ENCODE assay signal across 27 cellular contexts in the genomic region with DNA sequence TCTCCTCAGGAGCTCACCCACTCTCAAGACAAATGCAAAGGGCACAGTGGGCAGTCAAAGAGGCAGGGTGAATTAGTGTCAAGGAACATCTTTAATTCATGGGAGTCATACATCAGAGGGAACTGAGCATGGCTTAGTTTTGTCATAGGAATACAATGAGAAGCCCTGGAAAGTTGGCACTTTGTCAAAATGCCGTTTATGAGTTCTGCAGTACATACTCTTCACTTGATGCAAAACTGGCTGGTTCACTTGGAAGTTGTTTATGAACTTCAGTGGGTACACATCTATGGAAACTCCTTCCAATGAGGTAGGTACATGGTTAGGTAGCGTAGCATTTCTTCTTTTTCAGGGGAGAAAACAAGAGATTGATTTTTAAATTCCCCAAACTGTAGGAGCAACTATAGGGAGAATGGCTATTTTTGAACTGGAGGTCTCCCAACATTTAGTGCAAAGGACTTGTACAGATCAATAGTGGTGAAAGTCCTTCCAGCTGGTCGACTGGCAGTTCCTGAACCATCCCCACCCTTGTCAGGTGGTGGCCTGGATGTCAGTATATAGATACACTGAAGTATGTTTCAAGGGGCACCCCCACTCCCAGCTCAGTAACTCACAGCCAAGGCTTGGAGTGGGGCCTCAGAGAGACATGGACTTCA.
"Had no signal": no experiment of that assay in that cellular context is flagged by ENCODE, and none has a peak within 500 bp of the region (broad histone marks: within the 10 kb centered on the region; RNA-seq: fewer than 3 reads in every experiment).

No MANE protein-coding gene starts in this region.

- DNase-seq: activated B cell treated with CpG ODN at 0.5 μM for 24 hours; activated CD8-positive, alpha-beta memory T cell treated with anti-CD3 and anti-CD28 coated beads, Interleukin-2, amount 10 ng/mL, durations not matched to agents 7 days and 5 days; activated CD8-positive, alpha-beta T cell treated with anti-CD3 and anti-CD28 coated beads, Interleukin-2, amount 10 ng/mL, durations not matched to agents 7 days and 5 days; activated naive CD4-positive, alpha-beta T cell; activated T-cell treated with anti-CD3 and anti-CD28 coated beads, Interleukin-2, amount 50 U/mL, for 72 hours; cerebellar nuclear complex; colonic mucosa; effector CD8-positive, alpha-beta T cell; erythroblast; foreskin keratinocyte; heart right ventricle; kidney glomerular epithelial cell; left ventricle myocardium inferior; naive thymus-derived CD4-positive, alpha-beta T cell; nucleus accumbens; stimulated activated CD4-positive, alpha-beta T cell treated with anti-CD3 and anti-CD28 coated beads, Interleukin-15, amount 100 ng/mL, for 24 hours; stimulated activated CD4-positive, alpha-beta T cell treated with anti-CD3 and anti-CD28 coated beads, Interleukin-2, amount 100 ng/mL, for 24 hours; stimulated activated naive CD4-positive, alpha-beta T cell; T-helper 1 cell; testis; transverse colon had no signal

- H3K27me3 Mint-ChIP-seq: activated B cell treated with CpG ODN at 0.5 μM for 24 hours; activated CD8-positive, alpha-beta memory T cell treated with anti-CD3 and anti-CD28 coated beads, Interleukin-2, amount 10 ng/mL, durations not matched to agents 7 days and 5 days had no signal

- H3K9me3 ChIP-seq: colonic mucosa, heart right ventricle, left ventricle myocardium inferior, right atrium auricular region, testis, transverse colon had no signal

- H2AFZ ChIP-seq: parathyroid adenoma had no signal

- H3K4me1 ChIP-seq: colonic mucosa, foreskin keratinocyte, heart right ventricle, left ventricle myocardium inferior, parathyroid adenoma, right atrium auricular region, testis, transverse colon had no signal

- H3K4me1 Mint-ChIP-seq: activated B cell treated with CpG ODN at 0.5 μM for 24 hours; activated CD8-positive, alpha-beta memory T cell treated with anti-CD3 and anti-CD28 coated beads, Interleukin-2, amount 10 ng/mL, durations not matched to agents 7 days and 5 days; naive thymus-derived CD4-positive, alpha-beta T cell; neural crest cell had no signal

- H3K9ac ChIP-seq: parathyroid adenoma had no signal

- H3K4me3 ChIP-seq: cardiac muscle cell, colonic mucosa, heart right ventricle, left ventricle myocardium inferior, right atrium auricular region, testis, transverse colon had no signal

- H3K36me3 ChIP-seq: cardiac muscle cell, colonic mucosa, heart right ventricle, left ventricle myocardium inferior, right atrium auricular region, transverse colon had no signal

- H3K27ac ChIP-seq: cardiac muscle cell, colonic mucosa, foreskin keratinocyte, heart right ventricle, left ventricle myocardium inferior, parathyroid adenoma, right atrium auricular region, testis, transverse colon had no signal

- H3K4me3 Mint-ChIP-seq: activated B cell treated with CpG ODN at 0.5 μM for 24 hours; activated CD8-positive, alpha-beta memory T cell treated with anti-CD3 and anti-CD28 coated beads, Interleukin-2, amount 10 ng/mL, durations not matched to agents 7 days and 5 days; activated CD8-positive, alpha-beta T cell treated with anti-CD3 and anti-CD28 coated beads, Interleukin-2, amount 10 ng/mL, durations not matched to agents 7 days and 5 days; activated T-cell treated with anti-CD3 and anti-CD28 coated beads, Interleukin-2, amount 50 U/mL, for 72 hours; naive thymus-derived CD4-positive, alpha-beta T cell; neural crest cell; T-helper 2 cell treated with Interferon-gamma antibody and Interleukin-4, amounts not matched to agents 5 μg/mL and 100 μg/mL, for 36 hours had no signal

- H3K36me3 Mint-ChIP-seq: activated CD8-positive, alpha-beta memory T cell treated with anti-CD3 and anti-CD28 coated beads, Interleukin-2, amount 10 ng/mL, durations not matched to agents 7 days and 5 days; activated naive CD4-positive, alpha-beta T cell treated with anti-CD3 and anti-CD28 coated beads, Interleukin-2, amount 50 U/mL, for 72 hours; naive thymus-derived CD4-positive, alpha-beta T cell had no signal

- H3K9me3 Mint-ChIP-seq: activated B cell treated with CpG ODN at 0.5 μM for 24 hours; activated naive CD4-positive, alpha-beta T cell treated with anti-CD3 and anti-CD28 coated beads, Interleukin-2, amount 50 U/mL, for 72 hours; activated T-cell treated with anti-CD3 and anti-CD28 coated beads, Interleukin-2, amount 50 U/mL, for 72 hours; naive thymus-derived CD4-positive, alpha-beta T cell; neural crest cell; T-helper 2 cell treated with Interferon-gamma antibody and Interleukin-4, amounts not matched to agents 5 μg/mL and 100 μg/mL, for 36 hours had no signal

- H3K27me3 ChIP-seq: cardiac muscle cell, colonic mucosa, foreskin keratinocyte, heart right ventricle, right atrium auricular region, testis, transverse colon had no signal

- ATAC-seq: activated CD8-positive, alpha-beta memory T cell treated with anti-CD3 and anti-CD28 coated beads, Interleukin-2, amount 10 ng/mL, durations not matched to agents 7 days and 5 days; activated CD8-positive, alpha-beta T cell treated with anti-CD3 and anti-CD28 coated beads, Interleukin-2, amount 10 ng/mL, durations not matched to agents 7 days and 5 days; activated naive CD4-positive, alpha-beta T cell treated with anti-CD3 and anti-CD28 coated beads, Interleukin-2, amount 50 U/mL, for 72 hours; activated T-cell treated with anti-CD3 and anti-CD28 coated beads, Interleukin-2, amount 50 U/mL, for 72 hours; foreskin keratinocyte; heart right ventricle; naive thymus-derived CD4-positive, alpha-beta T cell had no signal

- H3K27ac Mint-ChIP-seq: activated B cell treated with CpG ODN at 0.5 μM for 24 hours; activated CD8-positive, alpha-beta memory T cell treated with anti-CD3 and anti-CD28 coated beads, Interleukin-2, amount 10 ng/mL, durations not matched to agents 7 days and 5 days; activated CD8-positive, alpha-beta T cell treated with anti-CD3 and anti-CD28 coated beads, Interleukin-2, amount 10 ng/mL, durations not matched to agents 7 days and 5 days; activated naive CD4-positive, alpha-beta T cell treated with anti-CD3 and anti-CD28 coated beads, Interleukin-2, amount 50 U/mL, for 72 hours; activated T-cell treated with anti-CD3 and anti-CD28 coated beads, Interleukin-2, amount 50 U/mL, for 72 hours; naive thymus-derived CD4-positive, alpha-beta T cell; T-helper 2 cell treated with Interferon-gamma antibody and Interleukin-4, amounts not matched to agents 5 μg/mL and 100 μg/mL, for 36 hours had no signal
